ENCODE assay signal across 8 cellular contexts in genomic region chr12:128471491-128471890, GRCh38.
"Had no signal": no experiment of that assay in that cellular context is flagged by ENCODE, and none has a peak within 500 bp of the region (broad histone marks: within the 10 kb centered on the region; RNA-seq: fewer than 3 reads in every experiment).

No MANE protein-coding gene starts in this region.

- H3K4me3 ChIP-seq: GM12878 had no signal

- FAIRE-seq: G401.6, GM12878, GM12891, GM12892, GM18507, GM19239 had no signal

- ATAC-seq: GM12878 had no signal

- DNase-seq: GDM1, GF-D8 had no signal
